In genomic region chr15:90165659-90166489, GRCh38 we compare ENCODE assay signal across 8 cellular contexts. TPM values are rescaled to one million over a fixed set of nuclear protein-coding genes. Genes with fewer than 3 reads are reported as not detected.
A peak's percentile ranks its signal among the peaks of the same experiment; 100 is the strongest.
DNase-seq lines count a peak whose midpoint lies in the region; ATAC-seq, FAIRE-seq and TF ChIP-seq lines count a peak whose summit lies in the region.

No MANE protein-coding gene starts in this region.

- TF ChIP-seq CTCF in astrocyte (IDR thresholded peaks at IDR 0.05; ENCODE audit: insufficient read depth, low read depth, low read length) (no peak), D721Med (IDR thresholded peaks at IDR 0.05; ENCODE audit: insufficient read depth, missing control alignments) (no peak)

- H3K4me1 ChIP-seq in astrocyte (ENCODE audit: insufficient read depth, low read length), result peaks cover 12% of the 10 kb centered on the region

- H3K4me1 Mint-ChIP-seq in astrocyte (ENCODE audit: low read depth, unreplicated experiment), result peaks cover 9% of the 10 kb centered on the region

- no peak for ATAC-seq in GM21528 (IDR thresholded peaks at IDR 0.05; ENCODE audit: low FRiP score, unreplicated experiment)

- no peak overlapping the region for H2AFZ ChIP-seq in astrocyte (ENCODE audit: low read depth, low read length)

- H3K9ac ChIP-seq in astrocyte (ENCODE audit: low read length), result no peak overlapping the region

- H3K27me3 Mint-ChIP-seq in astrocyte (ENCODE audit: low read depth, unreplicated experiment), result no peaks in the 10 kb centered on the region

- H3K9me3 ChIP-seq in astrocyte (ENCODE audit: insufficient read depth, low read depth, low read length), result no peaks in the 10 kb centered on the region

- peak overlapping the region; percentile 14 for H3K4me3 Mint-ChIP-seq in astrocyte (ENCODE audit: unreplicated experiment)

- H3K9me3 Mint-ChIP-seq in astrocyte (ENCODE audit: unreplicated experiment), result no peaks in the 10 kb centered on the region

- no peaks in the 10 kb centered on the region for H3K36me3 ChIP-seq in astrocyte (ENCODE audit: insufficient read depth, low read length)

- H3K27ac Mint-ChIP-seq in astrocyte (ENCODE audit: unreplicated experiment), result peak overlapping the region; percentile 67

- FAIRE-seq in astrocyte (lab: Jason Lieb, UNC) (peak; percentile 86), D721Med (lab: Jason Lieb, UNC) (no peak)

- no peaks in the 10 kb centered on the region for H3K27me3 ChIP-seq in astrocyte (ENCODE audit: insufficient read depth, low read length)

- peak overlapping the region; percentile 12 for H3K4me3 ChIP-seq in astrocyte (ENCODE audit: insufficient read depth, low read depth, low read length)

- peak; percentile 17 for DNase-seq in DMS 273 treated with DMSO at 0.1 percent for 48 hours (lab: John Stamatoyannopoulos, UW)
- DNase-seq in HCEC 1CT, result peak; percentile 99
- peak; percentile 81 for DNase-seq in NCI-H510A (lab: John Stamatoyannopoulos, UW)
- peak; percentile 99 for DNase-seq in astrocyte (ENCODE audit: low read depth)
- DNase-seq in left kidney (ENCODE audit: low read depth, low spot score), result peak; percentile 96
- peak; percentile 9 for DNase-seq in stimulated activated CD8-positive, alpha-beta memory T cell treated with anti-CD3 and anti-CD28 coated beads, Interleukin-4, amount 100 ng/mL, for 24 hours (ENCODE audit: low read depth)
- no peak for DNase-seq in D721Med (ENCODE audit: insufficient read length, low spot score)

- no peaks in the 10 kb centered on the region for H4K20me1 ChIP-seq in astrocyte (ENCODE audit: insufficient read depth, low read length)

- peak overlapping the region; percentile 70 for H3K4me2 ChIP-seq in astrocyte (ENCODE audit: low read length)

- H3K27ac ChIP-seq in astrocyte (ENCODE audit: low read depth, low read length), result peak overlapping the region; percentile 72

- H3K79me2 ChIP-seq in astrocyte (ENCODE audit: insufficient read depth, low read length), result no peaks in the 10 kb centered on the region

- H3K36me3 Mint-ChIP-seq in astrocyte (ENCODE audit: low read depth, unreplicated experiment), result no peaks in the 10 kb centered on the region

RNA-seq across cellular contexts. Expression of gene SEMA4B, which starts 35.3 kb away (rescaled TPM):
- total RNA-seq in astrocyte, result 7.0 and 9.9 TPM in 2 replicates
